ENCODE assay signal across 13 cellular contexts in genomic region chrX:111123125-111123524, GRCh38. TPM values are rescaled to one million over a fixed set of nuclear protein-coding genes. Genes with fewer than 3 reads are reported as not detected.
A peak's percentile ranks its signal among the peaks of the same experiment; 100 is the strongest.
DNase-seq lines count a peak whose midpoint lies in the region; ATAC-seq and TF ChIP-seq lines count a peak whose summit lies in the region.
"Had no signal": no experiment of that assay in that cellular context is flagged by ENCODE, and none has a peak within 500 bp of the region (broad histone marks: within the 10 kb centered on the region; RNA-seq: fewer than 3 reads in every experiment).

No MANE protein-coding gene starts in this region.

- H3K9ac ChIP-seq in MM.1S (ENCODE audit: low read length) = peak overlapping the region; percentile 60
- H3K9ac ChIP-seq in PC-3 (ENCODE audit: low read length) = no peak overlapping the region

- H3K9me3 ChIP-seq in MM.1S (replicated peaks; ENCODE audit: insufficient read depth, low read length) = no peaks in the 10 kb centered on the region
- no peaks in the 10 kb centered on the region for H3K9me3 ChIP-seq in PC-3 (ENCODE audit: low read length)
- H3K9me3 ChIP-seq: adrenal gland, heart left ventricle, mucosa of descending colon had no signal

- CTCF ChIA-PET in activated CD4-positive, alpha-beta T cell treated with anti-CD3 and anti-CD28 coated beads, Interleukin-2, amount 10 ng/mL, durations not matched to agents 7 days and 5 days (lab: Charles Lee) = no interaction called here
- CTCF ChIA-PET in PC-3 (lab: Charles Lee) = no interaction called here

- H3K4me1 Mint-ChIP-seq in activated CD4-positive, alpha-beta T cell treated with anti-CD3 and anti-CD28 coated beads, Interleukin-2, amount 10 ng/mL, durations not matched to agents 7 days and 5 days = peaks cover 12% of the 10 kb centered on the region
- H3K4me1 Mint-ChIP-seq in natural killer cell treated with Interleukin-12 subunit alpha and Interleukin-12 subunit beta and Interleukin-15 and Interleukin-18, amount 100 ng/mL, for 72 hours (ENCODE audit: low read depth in 2 of 2) = peaks cover 6 to 7% of the 10 kb centered on the region in 2 donors

- ATAC-seq in HG02759 (IDR thresholded peaks at IDR 0.05; ENCODE audit: unreplicated experiment) = peak; percentile 78
- peak; percentile 66 to 69 for ATAC-seq in natural killer cell treated with Interleukin-12 subunit alpha and Interleukin-12 subunit beta and Interleukin-15 and Interleukin-18, amount 100 ng/mL, for 72 hours
- no peak for ATAC-seq in PC-3
- no peak for ATAC-seq in HG02763 (IDR thresholded peaks at IDR 0.05; ENCODE audit: unreplicated experiment)
- ATAC-seq: heart left ventricle, mucosa of descending colon had no signal

- no peaks in the 10 kb centered on the region for H3K36me3 Mint-ChIP-seq in activated CD4-positive, alpha-beta T cell treated with anti-CD3 and anti-CD28 coated beads, Interleukin-2, amount 10 ng/mL, durations not matched to agents 7 days and 5 days (ENCODE audit: low read depth)
- no peaks in the 10 kb centered on the region for H3K36me3 Mint-ChIP-seq in natural killer cell treated with Interleukin-12 subunit alpha and Interleukin-12 subunit beta and Interleukin-15 and Interleukin-18, amount 100 ng/mL, for 72 hours

- no TSS peak for BruUV-seq in PC-3 (replicated peaks; lab: Mats Ljungman, UMichigan)

- no peaks in the 10 kb centered on the region for H3K27me3 ChIP-seq in MM.1S (replicated peaks; ENCODE audit: insufficient read depth, low read length)
- H3K27me3 ChIP-seq in PC-3 (ENCODE audit: low read length) = no peaks in the 10 kb centered on the region
- H3K27me3 ChIP-seq: adrenal gland had no signal

- intact Hi-C loops in PC-3 (cut with micrococcal nuclease) = no loop called here

- H4K20me1 ChIP-seq in MM.1S (ENCODE audit: insufficient read depth, low read length) (no peaks in the 10 kb centered on the region), PC-3 (ENCODE audit: low read length) (no peaks in the 10 kb centered on the region)

- no peaks in the 10 kb centered on the region for H3K9me3 Mint-ChIP-seq in activated CD4-positive, alpha-beta T cell treated with anti-CD3 and anti-CD28 coated beads, Interleukin-2, amount 10 ng/mL, durations not matched to agents 7 days and 5 days
- no peaks in the 10 kb centered on the region for H3K9me3 Mint-ChIP-seq in natural killer cell treated with Interleukin-12 subunit alpha and Interleukin-12 subunit beta and Interleukin-15 and Interleukin-18, amount 100 ng/mL, for 72 hours

- POLR2A ChIA-PET in activated CD4-positive, alpha-beta T cell treated with anti-CD3 and anti-CD28 coated beads, Interleukin-2, amount 10 ng/mL, durations not matched to agents 7 days and 5 days (lab: Charles Lee) = no interaction called here
- POLR2A ChIA-PET in PC-3 (lab: Charles Lee; ENCODE audit: unreplicated experiment) = no interaction called here

- H3K4me3 ChIP-seq in MM.1S (ENCODE audit: low read length) (peak overlapping the region; percentile 60), PC-3 (ENCODE audit: low read length) (no peak overlapping the region)
- H3K4me3 ChIP-seq: adrenal gland, mucosa of descending colon had no signal

- H3K9me2 ChIP-seq in MM.1S (replicated peaks; ENCODE audit: insufficient read depth, low read length) (no peaks in the 10 kb centered on the region), PC-3 (replicated peaks; ENCODE audit: low read length) (no peaks in the 10 kb centered on the region)

- H3K4me2 ChIP-seq in MM.1S (ENCODE audit: low read depth, low read length) = peak overlapping the region; percentile 79
- no peak overlapping the region for H3K4me2 ChIP-seq in PC-3 (ENCODE audit: low read length)

- H3K27ac Mint-ChIP-seq in activated CD4-positive, alpha-beta T cell treated with anti-CD3 and anti-CD28 coated beads, Interleukin-2, amount 10 ng/mL, durations not matched to agents 7 days and 5 days = peak overlapping the region; percentile 85
- H3K27ac Mint-ChIP-seq in natural killer cell treated with Interleukin-12 subunit alpha and Interleukin-12 subunit beta and Interleukin-15 and Interleukin-18, amount 100 ng/mL, for 72 hours = peak overlapping the region; percentile 78 to 86

- peak overlapping the region; percentile 59; the same call in 1 of the 2 replicates for H3K27ac ChIP-seq in MM.1S (ENCODE audit: low read length)
- no peak overlapping the region for H3K27ac ChIP-seq in PC-3 (ENCODE audit: low read length)
- H3K27ac ChIP-seq: adrenal gland, heart left ventricle, VCaP had no signal

- H3F3A ChIP-seq in MM.1S (ENCODE audit: insufficient read depth, low read length) (peaks cover 17% of the 10 kb centered on the region), PC-3 (ENCODE audit: low read length, unreplicated experiment) (no peaks in the 10 kb centered on the region)

- H3K36me3 ChIP-seq in MM.1S (replicated peaks; ENCODE audit: insufficient read depth, low read length) (no peaks in the 10 kb centered on the region), PC-3 (ENCODE audit: low read depth, low read length) (no peaks in the 10 kb centered on the region)
- H3K36me3 ChIP-seq: adrenal gland, heart left ventricle had no signal

- TF ChIP-seq CTCF in MM.1S (IDR thresholded peaks at IDR 0.05; ENCODE audit: low read length) (no peak), PC-3 (conservative IDR thresholded peaks at IDR 0.05; ENCODE audit: low read depth, low read length) (no peak)

- H2AFZ ChIP-seq in MM.1S (ENCODE audit: low read length) (peak overlapping the region; percentile 93), PC-3 (ENCODE audit: low read length) (no peak overlapping the region)

- H3K4me1 ChIP-seq in MM.1S (ENCODE audit: low read length) (peaks cover 28% of the 10 kb centered on the region), PC-3 (ENCODE audit: insufficient read depth, low read length) (no peaks in the 10 kb centered on the region)
- H3K4me1 ChIP-seq: adrenal gland, heart left ventricle had no signal

- H3K79me2 ChIP-seq in MM.1S (ENCODE audit: low read length) (no peaks in the 10 kb centered on the region), PC-3 (ENCODE audit: low read length) (no peaks in the 10 kb centered on the region)

- no peaks in the 10 kb centered on the region for H3K27me3 Mint-ChIP-seq in activated CD4-positive, alpha-beta T cell treated with anti-CD3 and anti-CD28 coated beads, Interleukin-2, amount 10 ng/mL, durations not matched to agents 7 days and 5 days
- peaks cover 0 to 11% of the 10 kb centered on the region in 2 donors for H3K27me3 Mint-ChIP-seq in natural killer cell treated with Interleukin-12 subunit alpha and Interleukin-12 subunit beta and Interleukin-15 and Interleukin-18, amount 100 ng/mL, for 72 hours

- H3K4me3 Mint-ChIP-seq in activated CD4-positive, alpha-beta T cell treated with anti-CD3 and anti-CD28 coated beads, Interleukin-2, amount 10 ng/mL, durations not matched to agents 7 days and 5 days = peak overlapping the region; percentile 63
- peak overlapping the region; percentile 70 for H3K4me3 Mint-ChIP-seq in natural killer cell treated with Interleukin-12 subunit alpha and Interleukin-12 subunit beta and Interleukin-15 and Interleukin-18, amount 100 ng/mL, for 72 hours

- no peak for DNase-seq in activated CD4-positive, alpha-beta T cell treated with anti-CD3 and anti-CD28 coated beads, Interleukin-2, amount 10 ng/mL, durations not matched to agents 7 days and 5 days
- no peak for DNase-seq in activated CD4-positive, alpha-beta T cell treated with anti-CD3 and anti-CD28 coated beads for 1 hour
- DNase-seq in MM.1S (peak; percentile 53), NCI-H226 (no peak), PC-3 (no peak)
- no peak for DNase-seq in natural killer cell treated with Interleukin-12 subunit alpha and Interleukin-12 subunit beta and Interleukin-15 and Interleukin-18, amount 100 ng/mL, for 72 hours (ENCODE audit: low spot score)
- DNase-seq: adrenal gland, heart left ventricle, mucosa of descending colon, NCI-H1930 had no signal

RNA-seq across cellular contexts. Expression of gene PAK3, which starts 27.1 kb away (rescaled TPM):
- total RNA-seq in activated CD4-positive, alpha-beta T cell treated with anti-CD3 and anti-CD28 coated beads, Interleukin-2, amount 10 ng/mL, durations not matched to agents 7 days and 5 days = under 1 TPM in 1 of 2 experiments, not detected in 1; 0.17 TPM
- under 1 TPM in 1 of 2 donors, not detected in 1; 0.33 TPM for total RNA-seq in natural killer cell treated with Interleukin-12 subunit alpha and Interleukin-12 subunit beta and Interleukin-15 and Interleukin-18, amount 100 ng/mL, for 72 hours
- 2.0 and 2.1 TPM in 2 replicates for total RNA-seq in PC-3 (2014; rRNA removed)

Comparison
In these comparisons a context has a peak if more than half of its experiments do, and no peak if none do; other contexts are left out.
1. ATAC-seq: peak in HG02759 (single experiment) and natural killer cell treated with Interleukin-12 subunit alpha and Interleukin-12 subunit beta and Interleukin-15 and Interleukin-18, amount 100 ng/mL, for 72 hours (2 of 2); none in PC-3 (single experiment) and HG02763 (single experiment).